In the genomic region with DNA sequence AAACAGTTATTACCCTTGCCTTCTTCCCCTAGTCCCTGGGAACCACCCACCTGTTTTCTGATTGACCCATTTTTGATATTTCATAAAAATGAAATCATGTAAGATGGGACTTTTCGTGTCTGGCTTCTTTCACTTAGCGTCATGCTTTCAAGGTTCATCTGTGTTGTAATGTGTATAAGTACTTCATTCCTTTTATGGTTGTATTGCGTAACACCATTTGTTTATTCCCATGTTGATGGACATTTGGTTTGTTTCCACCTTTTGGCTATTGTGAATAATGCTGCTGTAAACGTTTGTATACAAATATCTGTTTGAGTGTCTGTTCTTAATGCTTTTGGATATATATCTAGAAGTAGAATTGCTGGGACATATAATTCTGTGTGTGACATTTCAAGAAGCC, we compare ENCODE assay signal across 28 cellular contexts.
"Had no signal": no experiment of that assay in that cellular context is flagged by ENCODE, and none has a peak within 500 bp of the region (broad histone marks: within the 10 kb centered on the region; RNA-seq: fewer than 3 reads in every experiment).

No MANE protein-coding gene starts in this region.

- H3K27me3 ChIP-seq: esophagus muscularis mucosa, foreskin keratinocyte, gastroesophageal sphincter, heart left ventricle, hepatocyte, left lung, neutrophil, pancreas, testis, tibial artery had no signal

- H3K27me3 Mint-ChIP-seq: dendritic cell treated with granulocyte-macrophage colony-stimulating factor and Interleukin-4, amounts not matched to agents 40 ng/mL and 50 ng/mL, for 4 days; naive B cell; natural killer cell treated with Interleukin-12 subunit alpha and Interleukin-12 subunit beta and Interleukin-15 and Interleukin-18, amount 100 ng/mL, for 72 hours; stimulated activated memory B cell treated with anti-CD40 and anti-IgM and Interleukin-4, amounts not matched to agents 10 μg/mL and 1 μg/mL and 100 μg/mL, for 72 hours; type B pancreatic cell had no signal

- H3K9me3 ChIP-seq: esophagus muscularis mucosa, gastroesophageal sphincter, heart left ventricle, mucosa of descending colon, neutrophil, pancreas, testis, tibial artery had no signal

- H3K4me1 Mint-ChIP-seq: endodermal cell; mesothelial cell of epicardium; naive B cell; stimulated activated memory B cell treated with anti-CD40 and anti-IgM and Interleukin-4, amounts not matched to agents 10 μg/mL and 1 μg/mL and 100 μg/mL, for 72 hours had no signal

- H3K4me1 ChIP-seq: foreskin keratinocyte, gastroesophageal sphincter, heart left ventricle, left lung, pancreas, testis, tibial artery had no signal

- H3K36me3 ChIP-seq: esophagus muscularis mucosa, gastroesophageal sphincter, heart left ventricle, left lung, neutrophil, pancreas, tibial artery had no signal

- H3K27ac Mint-ChIP-seq: dendritic cell treated with granulocyte-macrophage colony-stimulating factor and Interleukin-4, amounts not matched to agents 40 ng/mL and 50 ng/mL, for 4 days; endodermal cell; mesothelial cell of epicardium; naive B cell; natural killer cell treated with Interleukin-12 subunit alpha and Interleukin-12 subunit beta and Interleukin-15 and Interleukin-18, amount 100 ng/mL, for 72 hours; stimulated activated memory B cell treated with anti-CD40 and anti-IgM and Interleukin-4, amounts not matched to agents 10 μg/mL and 1 μg/mL and 100 μg/mL, for 72 hours; type B pancreatic cell had no signal

- H3K9me3 Mint-ChIP-seq: dendritic cell treated with granulocyte-macrophage colony-stimulating factor and Interleukin-4, amounts not matched to agents 40 ng/mL and 50 ng/mL, for 4 days; endodermal cell; neural crest cell; stimulated activated memory B cell treated with anti-CD40 and anti-IgM and Interleukin-4, amounts not matched to agents 10 μg/mL and 1 μg/mL and 100 μg/mL, for 72 hours; type B pancreatic cell had no signal

- H3K27ac ChIP-seq: esophagus muscularis mucosa, foreskin keratinocyte, gastroesophageal sphincter, heart left ventricle, hepatocyte, left lung, neutrophil, pancreas, testis, tibial artery had no signal

- H3K4me3 ChIP-seq: esophagus muscularis mucosa, gastroesophageal sphincter, heart left ventricle, hepatocyte, left lung, mucosa of descending colon, pancreas, testis, tibial artery had no signal

- FAIRE-seq: colon, pancreas had no signal

- H3K4me3 Mint-ChIP-seq: dendritic cell treated with granulocyte-macrophage colony-stimulating factor and Interleukin-4, amounts not matched to agents 40 ng/mL and 50 ng/mL, for 4 days; endodermal cell; mesothelial cell of epicardium; naive B cell; natural killer cell treated with Interleukin-12 subunit alpha and Interleukin-12 subunit beta and Interleukin-15 and Interleukin-18, amount 100 ng/mL, for 72 hours; neural crest cell; stimulated activated memory B cell treated with anti-CD40 and anti-IgM and Interleukin-4, amounts not matched to agents 10 μg/mL and 1 μg/mL and 100 μg/mL, for 72 hours; type B pancreatic cell had no signal

- H3K36me3 Mint-ChIP-seq: mesothelial cell of epicardium; naive B cell; natural killer cell treated with Interleukin-12 subunit alpha and Interleukin-12 subunit beta and Interleukin-15 and Interleukin-18, amount 100 ng/mL, for 72 hours; stimulated activated memory B cell treated with anti-CD40 and anti-IgM and Interleukin-4, amounts not matched to agents 10 μg/mL and 1 μg/mL and 100 μg/mL, for 72 hours; type B pancreatic cell had no signal

- H3K79me2 ChIP-seq: hepatocyte had no signal

- ATAC-seq: foreskin keratinocyte; gastroesophageal sphincter; heart left ventricle; left lung; mucosa of descending colon; natural killer cell treated with Interleukin-12 subunit alpha and Interleukin-12 subunit beta and Interleukin-15 and Interleukin-18, amount 100 ng/mL, for 72 hours; pancreas; sciatic nerve; stimulated activated memory B cell treated with anti-CD40 and anti-IgM and Interleukin-4, amounts not matched to agents 10 μg/mL and 1 μg/mL and 100 μg/mL, for 72 hours; stimulated activated naive CD8-positive, alpha-beta T cell treated with anti-CD3 and anti-CD28 coated beads, Interleukin-15, Interleukin-2, amounts not matched to agents 100 U/mL and 50 U/mL, for 24 hours had no signal

- DNase-seq: effector CD8-positive, alpha-beta T cell; endodermal cell; foreskin keratinocyte; heart left ventricle; kidney; left lung; mesenchymal stem cell; mucosa of descending colon; naive B cell; pancreas; stimulated activated CD4-positive, alpha-beta T cell treated with anti-CD3 and anti-CD28 coated beads, Interleukin-2, amount 100 ng/mL, for 24 hours; stimulated activated CD4-positive, alpha-beta T cell treated with anti-CD3 and anti-CD28 coated beads, Interleukin-4, amount 100 ng/mL, for 24 hours; stimulated activated naive CD8-positive, alpha-beta T cell treated with anti-CD3 and anti-CD28 coated beads, Interleukin-15, Interleukin-2, amounts not matched to agents 100 U/mL and 50 U/mL, for 24 hours; substantia nigra; testis; tibial artery had no signal

- H2AFZ ChIP-seq: hepatocyte had no signal

- H3K4me2 ChIP-seq: hepatocyte had no signal
